In the genomic region with DNA sequence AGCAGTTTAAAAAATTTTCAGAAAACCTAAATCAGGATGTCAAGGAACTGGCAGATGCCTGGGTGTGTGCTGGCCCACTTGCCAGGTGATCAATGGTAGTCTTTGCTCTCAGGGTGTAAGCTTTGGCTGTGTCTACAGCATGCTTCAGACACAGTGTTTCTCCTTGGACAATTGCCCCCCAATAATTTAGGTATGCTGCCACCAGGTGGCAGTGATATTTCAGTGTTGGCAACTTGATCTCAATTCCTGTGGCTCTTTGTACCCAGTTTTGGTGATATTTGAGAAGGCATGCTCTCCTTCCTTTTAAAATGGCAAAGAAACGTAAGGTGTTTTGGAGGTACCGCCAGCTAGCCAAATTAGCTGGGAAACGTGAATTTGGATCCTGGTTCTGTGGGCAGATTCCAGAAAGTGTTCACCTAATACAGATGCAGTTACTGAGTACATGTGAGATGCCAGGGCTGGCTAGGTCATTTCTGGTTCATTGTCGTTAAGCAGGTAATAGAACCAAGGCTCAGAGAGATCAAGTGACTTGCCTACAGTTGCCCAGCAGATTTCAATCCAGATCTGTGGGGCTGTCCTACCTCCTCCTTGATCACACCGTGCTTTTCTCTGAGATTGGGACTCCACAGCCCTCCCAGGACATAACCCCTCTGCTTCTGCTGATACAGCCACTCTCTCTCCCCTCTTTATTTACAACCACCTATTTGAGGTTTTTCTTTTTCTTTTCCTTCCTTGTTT, we compare ENCODE assay signal across 8 cellular contexts.
DNase-seq lines count a peak whose midpoint lies in the region; ATAC-seq lines count a peak whose summit lies in the region.

No MANE protein-coding gene starts in this region.

- ATAC-seq in GM21367 (IDR thresholded peaks at IDR 0.05; ENCODE audit: unreplicated experiment) (no peak), GM18909 (IDR thresholded peaks at IDR 0.05; ENCODE audit: poor library complexity, unreplicated experiment) (no peak)

- DNase-seq in EH (ENCODE audit: low read depth) (peak; percentile 57), Kasumi-1 (lab: John Stamatoyannopoulos, UW) (peak; percentile 30 to 67), T-helper 1 cell (peak in 4 of 5 donors; percentile 29 to 67 (median 37)), astrocyte of the hippocampus (ENCODE audit: low read depth, low spot score) (peak; percentile 82), left kidney (ENCODE audit: low read depth, low spot score) (peak; percentile 80)
- DNase-seq in stimulated activated CD8-positive, alpha-beta memory T cell treated with anti-CD3 and anti-CD28 coated beads, Interleukin-2, amount 100 ng/mL, for 1 hour (ENCODE audit: low read depth in 2 of 2): peak; percentile 22 to 38

Comparison
In these comparisons a context has a peak if more than half of its experiments do, and no peak if none do; other contexts are left out.
1. DNase-seq: peak in every context shown above with its lines; median percentile 82 in astrocyte of the hippocampus; 80 in left kidney; 57 in EH; 48 in Kasumi-1; 37 in T-helper 1 cell; 30 in stimulated activated CD8-positive, alpha-beta memory T cell treated with anti-CD3 and anti-CD28 coated beads, Interleukin-2, amount 100 ng/mL, for 1 hour.